Comparison of ENCODE assay signal across 20 cellular contexts in genomic region chr19:4016486-4016885, GRCh38. TPM values are rescaled to one million over a fixed set of nuclear protein-coding genes. Genes with fewer than 3 reads are reported as not detected.
A peak's percentile ranks its signal among the peaks of the same experiment; 100 is the strongest.
DNase-seq lines count a peak whose midpoint lies in the region; ATAC-seq and TF ChIP-seq lines count a peak whose summit lies in the region.
"Had no signal": no experiment of that assay in that cellular context is flagged by ENCODE, and none has a peak within 500 bp of the region (broad histone marks: within the 10 kb centered on the region; RNA-seq: fewer than 3 reads in every experiment).

No MANE protein-coding gene starts in this region.

- H4K20me1 ChIP-seq in GM23338 (replicated peaks; ENCODE audit: insufficient read depth), result no peaks in the 10 kb centered on the region; the same call in 1 of the 2 replicates

- H3F3A ChIP-seq in GM23338 (replicated peaks; ENCODE audit: low read depth), result no peaks in the 10 kb centered on the region

- H2BK5ac ChIP-seq in neuronal stem cell (ENCODE audit: low read length), result no peak overlapping the region

- H2BK15ac ChIP-seq in neuronal stem cell (ENCODE audit: low read length), result no peak overlapping the region

- DNase-seq in neuronal stem cell (ENCODE audit: low spot score) (no peak), colonic mucosa (no peak), GM23338 (ENCODE audit: low spot score) (no peak)
- no peak for DNase-seq in activated naive CD8-positive, alpha-beta T cell treated with anti-CD3 and anti-CD28 coated beads, Interleukin-2, amount 50 U/mL, for 24 hours
- no peak for DNase-seq in activated naive CD4-positive, alpha-beta T cell (lab: John Stamatoyannopoulos, UW)
- DNase-seq: activated CD4-positive, alpha-beta T cell treated with anti-CD3 and anti-CD28 coated beads, Interleukin-2, amount 50 U/mL, for 4 hours; AML-193; cortex of kidney; erythroblast; HCEC 1CT; IMR-90; NCI-H1048; NCI-H748 treated with DMSO at 0.1 percent for 48 hours; small intestine; stimulated activated naive CD4-positive, alpha-beta T cell treated with Interleukin-2 at 50 U/mL for 16 hours had no signal

- H3K36me3 Mint-ChIP-seq in IgD-negative memory B cell (peaks cover 3% of the 10 kb centered on the region), GM23338 (ENCODE audit: low read depth) (peaks cover 9% of the 10 kb centered on the region)
- H3K36me3 Mint-ChIP-seq in activated naive CD8-positive, alpha-beta T cell treated with anti-CD3 and anti-CD28 coated beads, Interleukin-2, amount 50 U/mL, for 24 hours (ENCODE audit: low read depth), result peaks cover 4% of the 10 kb centered on the region

- H3K36me3 ChIP-seq in gastroesophageal sphincter (peaks cover 0 to 34% of the 10 kb centered on the region in 2 donors), neuronal stem cell (replicated peaks in 1 of 2; ENCODE audit: control insufficient read depth in 2 of 2, insufficient read depth in 2 of 2, low read length in 2 of 2) (peaks cover 40 to 84% of the 10 kb centered on the region in 2 donors), stomach smooth muscle (ENCODE audit: control insufficient read depth in 2 of 2, insufficient read depth in 2 of 2, low read length in 2 of 2) (peaks cover 6 to 9% of the 10 kb centered on the region in 2 donors), colonic mucosa (peaks cover 8% of the 10 kb centered on the region), GM23338 (ENCODE audit: insufficient read depth) (peaks cover 3% of the 10 kb centered on the region; the same call in 1 of the 2 replicates)

- no peak overlapping the region for H3K4ac ChIP-seq in neuronal stem cell (ENCODE audit: low read length)

- no peak overlapping the region for H4K8ac ChIP-seq in neuronal stem cell (ENCODE audit: low read depth, low read length)

- no peak overlapping the region for H4K91ac ChIP-seq in neuronal stem cell (ENCODE audit: low read depth, low read length, poor library complexity)

- H3K4me1 Mint-ChIP-seq in IgD-negative memory B cell (peaks cover 0 to 5% (median 3%) of the 10 kb centered on the region in 3 donors), GM23338 (no peaks in the 10 kb centered on the region)
- peaks cover 5% of the 10 kb centered on the region for H3K4me1 Mint-ChIP-seq in activated naive CD8-positive, alpha-beta T cell treated with anti-CD3 and anti-CD28 coated beads, Interleukin-2, amount 50 U/mL, for 24 hours

- no peaks in the 10 kb centered on the region for H3K9me2 ChIP-seq in GM23338 (ENCODE audit: insufficient read depth)

- H3K79me2 ChIP-seq in GM23338 (replicated peaks; ENCODE audit: insufficient read depth), result peaks cover 52% of the 10 kb centered on the region

- TF ChIP-seq POLR2A in gastroesophageal sphincter (IDR thresholded peaks at IDR 0.05), result no peak

- H2AFZ ChIP-seq in neuronal stem cell (ENCODE audit: low read length) (no peak overlapping the region), GM23338 (no peak overlapping the region)

- H3K79me1 ChIP-seq in neuronal stem cell (ENCODE audit: low read depth, low read length), result peaks cover 45% of the 10 kb centered on the region

- H3K27me3 ChIP-seq in gastroesophageal sphincter (no peaks in the 10 kb centered on the region), neuronal stem cell (ENCODE audit: control insufficient read depth in 3 of 3, insufficient read depth in 3 of 3, low read depth in 1 of 3, low read length in 3 of 3) (no peaks in the 10 kb centered on the region), stomach smooth muscle (ENCODE audit: control insufficient read depth in 1 of 2, insufficient read depth in 2 of 2, low read length in 2 of 2) (no peaks in the 10 kb centered on the region), colonic mucosa (no peaks in the 10 kb centered on the region), GM23338 (ENCODE audit: insufficient read depth) (no peaks in the 10 kb centered on the region)

- no peak overlapping the region for H3K4me2 ChIP-seq in neuronal stem cell (ENCODE audit: insufficient read depth, low read length, poor library complexity, severe bottlenecking)
- no peak overlapping the region for H3K4me2 ChIP-seq in GM23338

- H3K23ac ChIP-seq in neuronal stem cell (ENCODE audit: low read depth, low read length, poor library complexity), result peak overlapping the region; percentile 43

- no peak overlapping the region for H2AK5ac ChIP-seq in neuronal stem cell (ENCODE audit: low read depth, low read length)

- H3K4me3 ChIP-seq in gastroesophageal sphincter (no peak overlapping the region), neuronal stem cell (ENCODE audit: low read length in 2 of 2) (no peak overlapping the region), stomach smooth muscle (ENCODE audit: low read length in 2 of 2) (peak overlapping the region in 1 of 2 donors; percentile 60), colonic mucosa (no peak overlapping the region), GM23338 (no peak overlapping the region)

- H3K9me3 Mint-ChIP-seq in IgD-negative memory B cell (no peaks in the 10 kb centered on the region), GM23338 (no peaks in the 10 kb centered on the region)
- H3K9me3 Mint-ChIP-seq in activated naive CD8-positive, alpha-beta T cell treated with anti-CD3 and anti-CD28 coated beads, Interleukin-2, amount 50 U/mL, for 24 hours, result no peaks in the 10 kb centered on the region
- H3K9me3 Mint-ChIP-seq: activated T-helper 1 cell treated with anti-CD3 and anti-CD28 coated beads, Interleukin-12 subunit alpha, Interleukin-12 subunit beta, Interleukin-2, Interleukin-4 antibody, amounts not matched to agents 30 ng/mL and 10 ng/mL and 1 ng/mL, durations not matched to agents 14 hours and 24 hours and 36 hours had no signal

- ATAC-seq in gastroesophageal sphincter (no peak), GM23338 (no peak)
- no peak for ATAC-seq in activated naive CD8-positive, alpha-beta T cell treated with anti-CD3 and anti-CD28 coated beads, Interleukin-2, amount 50 U/mL, for 24 hours
- ATAC-seq: Panc1 had no signal

- H3K4me3 Mint-ChIP-seq in IgD-negative memory B cell (no peak overlapping the region), GM23338 (no peak overlapping the region)
- no peak overlapping the region for H3K4me3 Mint-ChIP-seq in activated naive CD8-positive, alpha-beta T cell treated with anti-CD3 and anti-CD28 coated beads, Interleukin-2, amount 50 U/mL, for 24 hours
- H3K4me3 Mint-ChIP-seq: activated T-helper 1 cell treated with anti-CD3 and anti-CD28 coated beads, Interleukin-12 subunit alpha, Interleukin-12 subunit beta, Interleukin-2, Interleukin-4 antibody, amounts not matched to agents 30 ng/mL and 10 ng/mL and 1 ng/mL, durations not matched to agents 14 hours and 24 hours and 36 hours had no signal

- H3K9ac ChIP-seq in neuronal stem cell (ENCODE audit: low read depth, low read length, poor library complexity) (peak overlapping the region; percentile 30), stomach smooth muscle (ENCODE audit: low read length in 2 of 2) (no peak overlapping the region), colonic mucosa (ENCODE audit: low read depth in 2 of 2, low read length in 2 of 2) (no peak overlapping the region)

- peaks cover 0 to 91% (median 31%) of the 10 kb centered on the region in 3 donors for H3K4me1 ChIP-seq in gastroesophageal sphincter
- no peaks in the 10 kb centered on the region for H3K4me1 ChIP-seq in neuronal stem cell (ENCODE audit: control insufficient read depth in 2 of 2, insufficient read depth in 1 of 2, low read depth in 1 of 2, low read length in 2 of 2)
- peaks cover 59% of the 10 kb centered on the region for H3K4me1 ChIP-seq in stomach smooth muscle (ENCODE audit: control insufficient read depth, insufficient read depth, low read length)
- H3K4me1 ChIP-seq in colonic mucosa, result peaks cover 4% of the 10 kb centered on the region
- no peaks in the 10 kb centered on the region for H3K4me1 ChIP-seq in GM23338 (ENCODE audit: insufficient read depth)

- H3K14ac ChIP-seq in neuronal stem cell (ENCODE audit: low read length), result no peak overlapping the region

- no peak overlapping the region for H3K18ac ChIP-seq in neuronal stem cell (ENCODE audit: low read length)

- H2BK12ac ChIP-seq in neuronal stem cell (ENCODE audit: low read length), result peak overlapping the region; percentile 46

- H2BK120ac ChIP-seq in neuronal stem cell (ENCODE audit: low read depth, low read length), result no peak overlapping the region

- WGBS in gastroesophageal sphincter (ENCODE audit: low coverage in 1 of 2), 2 donors, result 67 to 84% methylated on average over 1 to 5 of the region's 12 CpGs
- WGBS in neuronal stem cell (ENCODE audit: extremely low coverage in 2 of 2, insufficient read length in 2 of 2, insufficient replicate concordance in 1 of 2), 2 donors, result no CpG with 5 or more reads among the region's 12 CpGs

- H3K27me3 Mint-ChIP-seq in IgD-negative memory B cell (no peaks in the 10 kb centered on the region), GM23338 (ENCODE audit: insufficient read depth, low read depth, poor library complexity) (peaks cover 5% of the 10 kb centered on the region)
- H3K27me3 Mint-ChIP-seq in activated naive CD8-positive, alpha-beta T cell treated with anti-CD3 and anti-CD28 coated beads, Interleukin-2, amount 50 U/mL, for 24 hours, result no peaks in the 10 kb centered on the region

- TF ChIP-seq CTCF in gastroesophageal sphincter (IDR thresholded peaks at IDR 0.05), result no peak
- TF ChIP-seq CTCF in colonic mucosa (IDR thresholded peaks at IDR 0.05), result no peak
- TF ChIP-seq CTCF in GM23338 (conservative IDR thresholded peaks at IDR 0.05; ENCODE audit: low read depth in 2 of 2), result no peak

- no peak for TF ChIP-seq EP300 in gastroesophageal sphincter (IDR thresholded peaks at IDR 0.05)

- intact Hi-C loops in colonic mucosa (cut with DNase I), result no loop called here

- peak overlapping the region in 2 of 3 donors; percentile 23 to 35 for H3K27ac Mint-ChIP-seq in IgD-negative memory B cell
- no peak overlapping the region for H3K27ac Mint-ChIP-seq in activated naive CD8-positive, alpha-beta T cell treated with anti-CD3 and anti-CD28 coated beads, Interleukin-2, amount 50 U/mL, for 24 hours
- no peak overlapping the region for H3K27ac Mint-ChIP-seq in GM23338
- H3K27ac Mint-ChIP-seq: activated T-helper 1 cell treated with anti-CD3 and anti-CD28 coated beads, Interleukin-12 subunit alpha, Interleukin-12 subunit beta, Interleukin-2, Interleukin-4 antibody, amounts not matched to agents 30 ng/mL and 10 ng/mL and 1 ng/mL, durations not matched to agents 14 hours and 24 hours and 36 hours had no signal

- H3K9me3 ChIP-seq in gastroesophageal sphincter (no peaks in the 10 kb centered on the region), neuronal stem cell (replicated peaks in 1 of 2; ENCODE audit: control insufficient read depth in 2 of 2, insufficient read depth in 1 of 2, low read depth in 1 of 2, low read length in 2 of 2) (no peaks in the 10 kb centered on the region), stomach smooth muscle (ENCODE audit: control insufficient read depth in 2 of 2, low read length in 2 of 2) (no peaks in the 10 kb centered on the region), colonic mucosa (no peaks in the 10 kb centered on the region)

- peak overlapping the region in 3 of 4 donors; percentile 78 to 87 (median 83) for H3K27ac ChIP-seq in gastroesophageal sphincter
- H3K27ac ChIP-seq in neuronal stem cell (replicated peaks; ENCODE audit: low read length), result no peak overlapping the region
- H3K27ac ChIP-seq in stomach smooth muscle (ENCODE audit: low read length), result peak overlapping the region; percentile 82
- H3K27ac ChIP-seq in colonic mucosa, result no peak overlapping the region
- no peak overlapping the region for H3K27ac ChIP-seq in GM23338 (ENCODE audit: low read depth)

RNA-seq across cellular contexts. Expression of gene PIAS4, which starts 8.9 kb away (rescaled TPM):
- polyA plus RNA-seq in IgD-negative memory B cell, result 8.9 TPM
- total RNA-seq in gastroesophageal sphincter, result 10 to 100 TPM; 15.3 to 26.4 (median 16.8) TPM
- polyA plus RNA-seq in neuronal stem cell (2013, experiment 1 of 2), result 64.0 TPM
- 61.2 TPM for polyA plus RNA-seq in neuronal stem cell (2013, experiment 2 of 2)
- 10 to 100 TPM; 29.9 to 31.5 TPM for total RNA-seq in colonic mucosa
- 34.1 and 48.4 TPM in 2 replicates for total RNA-seq in GM23338 (2014; rRNA removed; shearing (Covaris generic))
- polyA plus RNA-seq in GM23338 (2016; fragmentation: Nextera tagmentation; extraction: Ambion mirVana), result 17.0 and 20.0 TPM in 2 replicates

RNA-seq across cellular contexts. Expression of gene EEF2, which starts 31.2 kb away (rescaled TPM):
- polyA plus RNA-seq in IgD-negative memory B cell (1,056 TPM), GM23338 (2016; fragmentation: Nextera tagmentation; extraction: Ambion mirVana) (772 and 1,028 TPM in 2 replicates)
- total RNA-seq in gastroesophageal sphincter (1,000 to 10,000 TPM; 2,212 to 2,463 (median 2,311) TPM), colonic mucosa (1,000 to 10,000 TPM; 2,109 to 2,241 TPM)
- 2,427 TPM for polyA plus RNA-seq in neuronal stem cell (2013, experiment 1 of 2)
- 2,458 TPM for polyA plus RNA-seq in neuronal stem cell (2013, experiment 2 of 2)
- 2,892 and 2,987 TPM in 2 replicates for total RNA-seq in GM23338 (2014; rRNA removed; shearing (Covaris generic))

RNA-seq across cellular contexts. Expression of gene DAPK3, which starts 45.6 kb away (rescaled TPM):
- polyA plus RNA-seq in IgD-negative memory B cell (34.7 TPM), GM23338 (2016; fragmentation: Nextera tagmentation; extraction: Ambion mirVana) (30.7 and 32.1 TPM in 2 replicates)
- total RNA-seq in gastroesophageal sphincter (100 to 1,000 TPM; 192 to 257 (median 235) TPM), colonic mucosa (10 to 100 TPM; 53.7 to 74.3 TPM)
- polyA plus RNA-seq in neuronal stem cell (2013, experiment 1 of 2), result 56.3 TPM
- 55.0 TPM for polyA plus RNA-seq in neuronal stem cell (2013, experiment 2 of 2)
- total RNA-seq in GM23338 (2014; rRNA removed; shearing (Covaris generic)), result 95.6 and 105 TPM in 2 replicates

RNA-seq across cellular contexts. Expression of gene ZBTB7A, which starts 50.2 kb away (rescaled TPM):
- polyA plus RNA-seq in IgD-negative memory B cell, result 75.7 TPM
- total RNA-seq in gastroesophageal sphincter, result 100 to 1,000 TPM in 1 of 4 donors, 10 to 100 TPM in 3; 65.6 to 122 (median 82.4) TPM
- polyA plus RNA-seq in neuronal stem cell (2013, experiment 1 of 2), result 9.3 TPM
- polyA plus RNA-seq in neuronal stem cell (2013, experiment 2 of 2), result 10.2 TPM
- total RNA-seq in colonic mucosa, result 100 to 1,000 TPM; 110 to 123 TPM
- 28.5 and 35.0 TPM in 2 replicates for total RNA-seq in GM23338 (2014; rRNA removed; shearing (Covaris generic))
- polyA plus RNA-seq in GM23338 (2016; fragmentation: Nextera tagmentation; extraction: Ambion mirVana), result 9.5 and 11.1 TPM in 2 replicates

Comparison
In these comparisons a context has a peak if more than half of its experiments do, and no peak if none do; other contexts are left out.
1. H3K27ac Mint-ChIP-seq: peak in IgD-negative memory B cell (2 of 3); none in activated naive CD8-positive, alpha-beta T cell treated with anti-CD3 and anti-CD28 coated beads, Interleukin-2, amount 50 U/mL, for 24 hours (single experiment) and GM23338 (single experiment).
2. H3K27ac ChIP-seq: peak in gastroesophageal sphincter (3 of 4) and stomach smooth muscle (single experiment); none in neuronal stem cell (single experiment), colonic mucosa (single experiment) and GM23338 (single experiment).